Comparison of ENCODE assay signal across 21 cellular contexts in the genomic region with DNA sequence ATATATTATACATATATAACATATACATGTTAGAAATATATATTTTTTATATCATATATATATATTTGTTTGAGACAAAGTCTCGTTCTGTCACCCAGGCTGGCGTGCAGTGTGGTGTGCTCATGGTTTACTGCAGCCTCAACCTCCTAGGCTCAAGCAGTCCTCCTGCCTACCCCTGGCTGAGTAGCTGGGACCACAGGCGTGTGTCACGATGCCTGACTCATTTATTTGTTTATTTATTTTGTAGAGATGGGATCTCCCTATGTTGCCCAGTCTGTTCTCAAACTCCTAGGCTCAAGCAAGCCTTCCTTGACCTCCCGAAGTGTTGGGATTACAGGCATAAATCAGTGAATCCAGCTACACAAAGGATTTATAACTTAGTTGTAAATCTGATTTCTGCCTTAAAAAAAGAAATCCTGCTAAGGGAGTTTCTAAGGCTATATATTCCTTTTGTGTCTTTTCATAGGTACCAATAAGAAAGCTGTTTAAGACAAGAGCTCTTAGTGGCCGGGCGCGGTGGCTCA. TPM values are rescaled to one million over a fixed set of nuclear protein-coding genes. Genes with fewer than 3 reads are reported as not detected.
"Had no signal": no experiment of that assay in that cellular context is flagged by ENCODE, and none has a peak within 500 bp of the region (broad histone marks: within the 10 kb centered on the region; RNA-seq: fewer than 3 reads in every experiment).

No MANE protein-coding gene starts in this region.

- H3K27me3 ChIP-seq: neutrophil, right lobe of liver had no signal

- H3K4me1 ChIP-seq: right lobe of liver had no signal

- ATAC-seq: activated CD8-positive, alpha-beta T cell treated with anti-CD3 and anti-CD28 coated beads for 36 hours; activated T-cell treated with anti-CD3 and anti-CD28 coated beads, Interleukin-2, amount 50 U/mL, for 4 hours; activated T-helper 17 cell treated with anti-CD3 and anti-CD28 coated beads, Interleukin-2, amount 50 U/mL, for 72 hours; esophagus mucosa; right lobe of liver; stimulated activated memory B cell treated with anti-CD40 and anti-IgM and Interleukin-4, amounts not matched to agents 10 μg/mL and 1 μg/mL and 100 μg/mL, for 72 hours had no signal

- H3K4me1 Mint-ChIP-seq: activated T-helper 17 cell treated with anti-CD3 and anti-CD28 coated beads, Interleukin-2, amount 50 U/mL, for 72 hours; central memory CD8-positive, alpha-beta T cell had no signal

- H3K4me3 ChIP-seq: right lobe of liver, stomach, tibial artery had no signal

- H3K36me3 Mint-ChIP-seq: activated naive CD4-positive, alpha-beta T cell treated with anti-CD3 and anti-CD28 coated beads, Interleukin-2, amount 50 U/mL, for 24 hours had no signal

- H3K9me3 Mint-ChIP-seq: activated CD8-positive, alpha-beta T cell treated with anti-CD3 and anti-CD28 coated beads for 36 hours; activated naive CD4-positive, alpha-beta T cell treated with anti-CD3 and anti-CD28 coated beads, Interleukin-2, amount 50 U/mL, for 24 hours; activated T-cell treated with anti-CD3 and anti-CD28 coated beads, Interleukin-2, amount 50 U/mL, for 4 hours; activated T-helper 17 cell treated with anti-CD3 and anti-CD28 coated beads, Interleukin-2, amount 50 U/mL, for 72 hours; central memory CD8-positive, alpha-beta T cell had no signal

- H3K36me3 ChIP-seq: neutrophil, right lobe of liver, stomach, tibial artery had no signal

- DNase-seq: activated B cell treated with CpG ODN at 0.5 μM for 24 hours; activated CD4-positive, alpha-beta T cell treated with anti-CD3 and anti-CD28 coated beads, Interleukin-2, amount 50 U/mL, for 1 hour; activated CD8-positive, alpha-beta T cell treated with anti-CD3 and anti-CD28 coated beads for 36 hours; activated T-cell treated with anti-CD3 and anti-CD28 coated beads, Interleukin-2, amount 50 U/mL, for 4 hours; endodermal cell; left ventricle myocardium superior; right lobe of liver; stimulated activated CD4-positive, alpha-beta T cell treated with anti-CD3 and anti-CD28 coated beads, Interleukin-4, amount 100 ng/mL, for 4 hours; stimulated activated CD8-positive, alpha-beta memory T cell treated with anti-CD3 and anti-CD28 coated beads, Interleukin-4, amount 100 ng/mL, for 48 hours; stomach; T-helper 2 cell; tibial artery had no signal

- H3K9me3 ChIP-seq: neutrophil, right lobe of liver, tibial artery had no signal

- H3K27ac Mint-ChIP-seq: activated B cell treated with CpG ODN at 0.5 μM for 24 hours; activated CD8-positive, alpha-beta T cell treated with anti-CD3 and anti-CD28 coated beads for 36 hours; activated naive CD4-positive, alpha-beta T cell treated with anti-CD3 and anti-CD28 coated beads, Interleukin-2, amount 50 U/mL, for 24 hours; activated T-helper 17 cell treated with anti-CD3 and anti-CD28 coated beads, Interleukin-2, amount 50 U/mL, for 72 hours; endodermal cell; progenitor cell of endocrine pancreas; stimulated activated memory B cell treated with anti-CD40 and anti-IgM and Interleukin-4, amounts not matched to agents 10 μg/mL and 1 μg/mL and 100 μg/mL, for 72 hours had no signal

- H3K27ac ChIP-seq: neutrophil had no signal

- H3K4me3 Mint-ChIP-seq: activated B cell treated with CpG ODN at 0.5 μM for 24 hours; activated CD8-positive, alpha-beta T cell treated with anti-CD3 and anti-CD28 coated beads for 36 hours; activated naive CD4-positive, alpha-beta T cell treated with anti-CD3 and anti-CD28 coated beads, Interleukin-2, amount 50 U/mL, for 24 hours; activated T-cell treated with anti-CD3 and anti-CD28 coated beads, Interleukin-2, amount 50 U/mL, for 4 hours; activated T-helper 17 cell treated with anti-CD3 and anti-CD28 coated beads, Interleukin-2, amount 50 U/mL, for 72 hours; central memory CD8-positive, alpha-beta T cell; dendritic cell treated with granulocyte-macrophage colony-stimulating factor and Interleukin-4, amounts not matched to agents 40 ng/mL and 50 ng/mL, for 4 days; endodermal cell; nephron; stimulated activated memory B cell treated with anti-CD40 and anti-IgM and Interleukin-4, amounts not matched to agents 10 μg/mL and 1 μg/mL and 100 μg/mL, for 72 hours had no signal

RNA-seq across cellular contexts. Expression of gene NLRP3, which starts 53.8 kb away (rescaled TPM):
- total RNA-seq: progenitor cell of endocrine pancreas had no signal
